8 cellular contexts compared by ENCODE assay signal in genomic region chr5:150672237-150672883, GRCh38. TPM values are rescaled to one million over a fixed set of nuclear protein-coding genes. Genes with fewer than 3 reads are reported as not detected.
DNase-seq lines count a peak whose midpoint lies in the region; ATAC-seq and TF ChIP-seq lines count a peak whose summit lies in the region.

No MANE protein-coding gene starts in this region.

- POLR2A ChIA-PET in CD8-positive, alpha-beta T cell (lab: Charles Lee), result no interaction called here

- H3K4ac ChIP-seq in trophoblast cell (ENCODE audit: low read depth, low read length), result peak overlapping the region; percentile 76

- no CpG with 5 or more reads among the region's 38 CpGs for WGBS in trophoblast cell (ENCODE audit: extremely low coverage, insufficient coverage, insufficient read length)

- H2BK120ac ChIP-seq in trophoblast cell (ENCODE audit: insufficient read depth, low read length, poor library complexity), result peak overlapping the region; percentile 96

- intact Hi-C loops in CD8-positive, alpha-beta T cell (cut with DNase I, micrococcal nuclease), result no loop called here
- intact Hi-C loops in activated T-helper 1 cell treated with anti-CD3 and anti-CD28 coated beads, Interleukin-12 subunit alpha, Interleukin-12 subunit beta, Interleukin-2, Interleukin-4 antibody, amounts not matched to agents 30 ng/mL and 10 ng/mL and 1 ng/mL, durations not matched to agents 14 hours and 24 hours and 36 hours (cut with micrococcal nuclease), result no loop called here
- intact Hi-C loops in Right ventricle myocardium superior (cut with DNase I), result no loop called here

- peak overlapping the region; percentile 83 for H3K4me3 Mint-ChIP-seq in CD8-positive, alpha-beta T cell
- H3K4me3 Mint-ChIP-seq in activated T-helper 1 cell treated with anti-CD3 and anti-CD28 coated beads, Interleukin-12 subunit alpha, Interleukin-12 subunit beta, Interleukin-2, Interleukin-4 antibody, amounts not matched to agents 30 ng/mL and 10 ng/mL and 1 ng/mL, durations not matched to agents 14 hours and 24 hours and 36 hours, result peak overlapping the region; percentile 70

- peak overlapping the region; percentile 62 for H2AFZ ChIP-seq in trophoblast cell (ENCODE audit: insufficient read depth, low read length, poor library complexity)

- H4K12ac ChIP-seq in trophoblast cell (ENCODE audit: low read depth, low read length), result peak overlapping the region; percentile 76

- peak overlapping the region; percentile 84 for H2BK5ac ChIP-seq in trophoblast cell (ENCODE audit: low read depth, low read length, poor library complexity)

- peak overlapping the region; percentile 91 for H3K14ac ChIP-seq in trophoblast cell (ENCODE audit: low read length)

- DNase-seq in CD8-positive, alpha-beta T cell, result peak in 3 of 7 experiments; percentile 20 to 59 (median 22)
- DNase-seq in activated T-helper 1 cell treated with anti-CD3 and anti-CD28 coated beads, Interleukin-12 subunit alpha, Interleukin-12 subunit beta, Interleukin-2, Interleukin-4 antibody, amounts not matched to agents 30 ng/mL and 10 ng/mL and 1 ng/mL, durations not matched to agents 14 hours and 24 hours and 36 hours (ENCODE audit: low spot score), result no peak
- DNase-seq in Right ventricle myocardium superior (peak; percentile 67), trophoblast cell (peak; percentile 19 to 54), DMS114 treated with DMSO at 0.1 percent for 48 hours (lab: John Stamatoyannopoulos, UW; ENCODE audit: unreplicated experiment) (no peak), hippocampal formation (lab: John Stamatoyannopoulos, UW) (no peak)

- no peak for TF ChIP-seq CTCF in CD8-positive, alpha-beta T cell (IDR thresholded peaks at IDR 0.05)

- peaks cover 11% of the 10 kb centered on the region for H3K4me1 Mint-ChIP-seq in CD8-positive, alpha-beta T cell (ENCODE audit: low read depth)
- H3K4me1 Mint-ChIP-seq in activated T-helper 1 cell treated with anti-CD3 and anti-CD28 coated beads, Interleukin-12 subunit alpha, Interleukin-12 subunit beta, Interleukin-2, Interleukin-4 antibody, amounts not matched to agents 30 ng/mL and 10 ng/mL and 1 ng/mL, durations not matched to agents 14 hours and 24 hours and 36 hours (ENCODE audit: low read depth), result no peaks in the 10 kb centered on the region

- no peaks in the 10 kb centered on the region for H3K36me3 Mint-ChIP-seq in CD8-positive, alpha-beta T cell
- H3K36me3 Mint-ChIP-seq in activated T-helper 1 cell treated with anti-CD3 and anti-CD28 coated beads, Interleukin-12 subunit alpha, Interleukin-12 subunit beta, Interleukin-2, Interleukin-4 antibody, amounts not matched to agents 30 ng/mL and 10 ng/mL and 1 ng/mL, durations not matched to agents 14 hours and 24 hours and 36 hours (ENCODE audit: low read depth), result no peaks in the 10 kb centered on the region

- ATAC-seq in CD8-positive, alpha-beta T cell, result peak; percentile 73
- ATAC-seq in Right ventricle myocardium superior (ENCODE audit: poor library complexity) (peak; percentile 29), GM21367 (IDR thresholded peaks at IDR 0.05; ENCODE audit: unreplicated experiment) (no peak)

- peak overlapping the region; percentile 93 for H4K91ac ChIP-seq in trophoblast cell (ENCODE audit: low read depth, low read length)

- CTCF ChIA-PET in CD8-positive, alpha-beta T cell (lab: Charles Lee), result interaction anchor here (1.8 kb wide), 1 partner anchor 28 kb away, joined by 4 read pairs; the partner anchor contains the start of gene RBM22

- H3K9me3 Mint-ChIP-seq in CD8-positive, alpha-beta T cell, result no peaks in the 10 kb centered on the region
- no peaks in the 10 kb centered on the region for H3K9me3 Mint-ChIP-seq in activated T-helper 1 cell treated with anti-CD3 and anti-CD28 coated beads, Interleukin-12 subunit alpha, Interleukin-12 subunit beta, Interleukin-2, Interleukin-4 antibody, amounts not matched to agents 30 ng/mL and 10 ng/mL and 1 ng/mL, durations not matched to agents 14 hours and 24 hours and 36 hours

- H3K18ac ChIP-seq in trophoblast cell (ENCODE audit: low read length), result peak overlapping the region; percentile 70

- H3K4me1 ChIP-seq in CD8-positive, alpha-beta T cell (ENCODE audit: insufficient read depth, low read length), result peaks cover 14% of the 10 kb centered on the region
- peaks cover 31% of the 10 kb centered on the region for H3K4me1 ChIP-seq in HUES6 (ENCODE audit: control insufficient read depth, insufficient read depth, low read length)
- H3K4me1 ChIP-seq in trophoblast cell (ENCODE audit: control insufficient read depth in 1 of 2, insufficient read depth in 2 of 2, low read length in 2 of 2), result peaks cover 16 to 31% of the 10 kb centered on the region in 2 experiments

- H2BK12ac ChIP-seq in trophoblast cell (ENCODE audit: low read length), result peak overlapping the region; percentile 94

- no peak overlapping the region for H3K27ac ChIP-seq in CD8-positive, alpha-beta T cell (ENCODE audit: low read depth, low read length)
- H3K27ac ChIP-seq in HUES6 (ENCODE audit: low read depth, low read length) (peak overlapping the region; percentile 90), trophoblast cell (ENCODE audit: low read depth, low read length) (peak overlapping the region; percentile 85)

- peaks cover 24% of the 10 kb centered on the region for H3K79me1 ChIP-seq in trophoblast cell (ENCODE audit: low read length)

- peak overlapping the region; percentile 84 for H4K8ac ChIP-seq in trophoblast cell (ENCODE audit: low read depth, low read length)

- H3K27ac Mint-ChIP-seq in CD8-positive, alpha-beta T cell, result no peak overlapping the region
- H3K27ac Mint-ChIP-seq in activated T-helper 1 cell treated with anti-CD3 and anti-CD28 coated beads, Interleukin-12 subunit alpha, Interleukin-12 subunit beta, Interleukin-2, Interleukin-4 antibody, amounts not matched to agents 30 ng/mL and 10 ng/mL and 1 ng/mL, durations not matched to agents 14 hours and 24 hours and 36 hours, result no peak overlapping the region

- H3K36me3 ChIP-seq in CD8-positive, alpha-beta T cell (ENCODE audit: insufficient read depth, low read length), result no peaks in the 10 kb centered on the region
- H3K36me3 ChIP-seq in HUES6 (ENCODE audit: control insufficient read depth, insufficient read depth, low read length) (0 out of 2 replicates have a peak, but pooled peaks cover 9% of the 10 kb centered on the region), trophoblast cell (ENCODE audit: control insufficient read depth in 1 of 2, insufficient read depth in 2 of 2, low read length in 2 of 2) (peaks cover 5 to 7% of the 10 kb centered on the region in 2 experiments)

- peaks cover 11% of the 10 kb centered on the region for H3K79me2 ChIP-seq in trophoblast cell (ENCODE audit: control insufficient read depth, insufficient read depth, low read length, poor library complexity)

- peak overlapping the region; percentile 84 for H3K4me2 ChIP-seq in trophoblast cell (ENCODE audit: low read length)

- peaks cover 18% of the 10 kb centered on the region for H3K27me3 Mint-ChIP-seq in CD8-positive, alpha-beta T cell (ENCODE audit: low read depth)
- peaks cover 18% of the 10 kb centered on the region for H3K27me3 Mint-ChIP-seq in activated T-helper 1 cell treated with anti-CD3 and anti-CD28 coated beads, Interleukin-12 subunit alpha, Interleukin-12 subunit beta, Interleukin-2, Interleukin-4 antibody, amounts not matched to agents 30 ng/mL and 10 ng/mL and 1 ng/mL, durations not matched to agents 14 hours and 24 hours and 36 hours (ENCODE audit: insufficient read depth)

- peaks cover 6% of the 10 kb centered on the region for H3K27me3 ChIP-seq in CD8-positive, alpha-beta T cell (ENCODE audit: insufficient read depth, low read length)
- H3K27me3 ChIP-seq in HUES6 (ENCODE audit: control insufficient read depth, insufficient read depth, low read length) (no peaks in the 10 kb centered on the region), trophoblast cell (ENCODE audit: insufficient read depth, low read length) (no peaks in the 10 kb centered on the region)

- peak overlapping the region; percentile 77 for H2AK5ac ChIP-seq in trophoblast cell (ENCODE audit: low read length)

- no peaks in the 10 kb centered on the region for H3K9me3 ChIP-seq in CD8-positive, alpha-beta T cell (ENCODE audit: low read length)
- no peaks in the 10 kb centered on the region for H3K9me3 ChIP-seq in HUES6 (ENCODE audit: control insufficient read depth, insufficient read depth, low read depth, low read length)
- H3K9me3 ChIP-seq in trophoblast cell (ENCODE audit: insufficient read depth, low read depth, low read length), result no peaks in the 10 kb centered on the region

- H3K4me3 ChIP-seq in CD8-positive, alpha-beta T cell (ENCODE audit: low read depth, low read length), result peak overlapping the region; percentile 69
- H3K4me3 ChIP-seq in HUES6 (ENCODE audit: low read depth, low read length), result peak overlapping the region; percentile 94
- H3K4me3 ChIP-seq in trophoblast cell (ENCODE audit: low read depth, low read length), result peak overlapping the region; percentile 76

- peak overlapping the region; percentile 96 for H3K9ac ChIP-seq in HUES6 (ENCODE audit: low read length)
- peak overlapping the region; percentile 35 for H3K9ac ChIP-seq in trophoblast cell (ENCODE audit: low read length)

- H3K23ac ChIP-seq in trophoblast cell (ENCODE audit: low read length), result no peak overlapping the region

RNA-seq across cellular contexts. Expression of gene MYOZ3, which starts 11.3 kb away (rescaled TPM):
- not detected for total RNA-seq in CD8-positive, alpha-beta T cell
- total RNA-seq in activated T-helper 1 cell treated with anti-CD3 and anti-CD28 coated beads, Interleukin-12 subunit alpha, Interleukin-12 subunit beta, Interleukin-2, Interleukin-4 antibody, amounts not matched to agents 30 ng/mL and 10 ng/mL and 1 ng/mL, durations not matched to agents 14 hours and 24 hours and 36 hours, result 0.49 and 0.51 TPM in 2 replicates
- 4.0 TPM for total RNA-seq in Right ventricle myocardium superior
- polyA plus RNA-seq in trophoblast cell (2013), result 9.5 and 10.0 TPM in 2 replicates

RNA-seq across cellular contexts. Expression of gene RBM22, which starts 28.5 kb away (rescaled TPM):
- total RNA-seq in CD8-positive, alpha-beta T cell, result 100 to 1,000 TPM; 119 to 125 TPM
- 77.5 and 81.9 TPM in 2 replicates for total RNA-seq in activated T-helper 1 cell treated with anti-CD3 and anti-CD28 coated beads, Interleukin-12 subunit alpha, Interleukin-12 subunit beta, Interleukin-2, Interleukin-4 antibody, amounts not matched to agents 30 ng/mL and 10 ng/mL and 1 ng/mL, durations not matched to agents 14 hours and 24 hours and 36 hours
- total RNA-seq in Right ventricle myocardium superior, result 26.9 TPM
- 50.4 and 51.3 TPM in 2 replicates for polyA plus RNA-seq in trophoblast cell (2013)

RNA-seq across cellular contexts. Expression of gene SYNPO, which starts 31.9 kb away (rescaled TPM):
- total RNA-seq in CD8-positive, alpha-beta T cell, result under 1 TPM; 0.06 to 0.14 TPM
- total RNA-seq in activated T-helper 1 cell treated with anti-CD3 and anti-CD28 coated beads, Interleukin-12 subunit alpha, Interleukin-12 subunit beta, Interleukin-2, Interleukin-4 antibody, amounts not matched to agents 30 ng/mL and 10 ng/mL and 1 ng/mL, durations not matched to agents 14 hours and 24 hours and 36 hours, result not detected in 2 replicates
- 645 TPM for total RNA-seq in Right ventricle myocardium superior
- 52.3 and 58.9 TPM in 2 replicates for polyA plus RNA-seq in trophoblast cell (2013)

Comparison
In these comparisons a context has a peak if more than half of its experiments do, and no peak if none do; other contexts are left out.
1. DNase-seq: peak in Right ventricle myocardium superior (single experiment) and trophoblast cell (2 of 2); none in activated T-helper 1 cell treated with anti-CD3 and anti-CD28 coated beads, Interleukin-12 subunit alpha, Interleukin-12 subunit beta, Interleukin-2, Interleukin-4 antibody, amounts not matched to agents 30 ng/mL and 10 ng/mL and 1 ng/mL, durations not matched to agents 14 hours and 24 hours and 36 hours (single experiment), DMS114 treated with DMSO at 0.1 percent for 48 hours (single experiment) and hippocampal formation (0 of 2).
2. RNA of gene SYNPO, which starts 31.9 kb away (total RNA-seq): 645 TPM in Right ventricle myocardium superior (single experiment); 0.06 to 0.14 TPM in CD8-positive, alpha-beta T cell and not detected in activated T-helper 1 cell treated with anti-CD3 and anti-CD28 coated beads, Interleukin-12 subunit alpha, Interleukin-12 subunit beta, Interleukin-2, Interleukin-4 antibody, amounts not matched to agents 30 ng/mL and 10 ng/mL and 1 ng/mL, durations not matched to agents 14 hours and 24 hours and 36 hours; every median in the first group is over 100 times any median in the second.
3. Peak in every context shown above with its lines, with median percentiles within 50 percentile points of each other: H3K4me3 ChIP-seq.